ENCODE assay signal across 1 cellular context in the genomic region with DNA sequence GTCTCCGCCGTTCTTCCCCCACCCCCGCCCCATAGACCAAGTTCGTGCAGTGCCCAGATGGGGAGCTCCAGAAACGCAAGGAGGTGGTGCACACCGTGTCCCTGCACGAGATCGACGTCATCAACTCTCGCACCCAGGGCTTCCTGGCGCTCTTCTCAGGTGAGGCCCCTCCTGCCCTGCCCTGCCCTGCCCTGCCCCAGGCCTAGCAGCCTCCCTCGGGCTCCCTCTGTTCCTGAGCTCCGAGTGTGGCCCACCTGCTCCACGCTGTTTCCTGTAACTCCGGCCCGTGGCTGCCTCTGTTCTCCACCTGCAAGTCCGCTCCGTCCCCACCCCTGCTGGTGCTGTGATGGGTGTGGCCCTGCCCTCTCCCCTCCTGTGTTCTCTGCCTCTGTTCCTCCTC.
TF ChIP-seq lines count a peak whose summit lies in the region.

No MANE protein-coding gene starts in this region.

TF ChIP-seq in IMR-90, 13 proteins besides CTCF, POLR2A, EP300 and RAD21:
- no peak for TF ChIP-seq BHLHE40 (IDR thresholded peaks at IDR 0.05; ENCODE audit: low read depth, low read length)
